In the genomic region with DNA sequence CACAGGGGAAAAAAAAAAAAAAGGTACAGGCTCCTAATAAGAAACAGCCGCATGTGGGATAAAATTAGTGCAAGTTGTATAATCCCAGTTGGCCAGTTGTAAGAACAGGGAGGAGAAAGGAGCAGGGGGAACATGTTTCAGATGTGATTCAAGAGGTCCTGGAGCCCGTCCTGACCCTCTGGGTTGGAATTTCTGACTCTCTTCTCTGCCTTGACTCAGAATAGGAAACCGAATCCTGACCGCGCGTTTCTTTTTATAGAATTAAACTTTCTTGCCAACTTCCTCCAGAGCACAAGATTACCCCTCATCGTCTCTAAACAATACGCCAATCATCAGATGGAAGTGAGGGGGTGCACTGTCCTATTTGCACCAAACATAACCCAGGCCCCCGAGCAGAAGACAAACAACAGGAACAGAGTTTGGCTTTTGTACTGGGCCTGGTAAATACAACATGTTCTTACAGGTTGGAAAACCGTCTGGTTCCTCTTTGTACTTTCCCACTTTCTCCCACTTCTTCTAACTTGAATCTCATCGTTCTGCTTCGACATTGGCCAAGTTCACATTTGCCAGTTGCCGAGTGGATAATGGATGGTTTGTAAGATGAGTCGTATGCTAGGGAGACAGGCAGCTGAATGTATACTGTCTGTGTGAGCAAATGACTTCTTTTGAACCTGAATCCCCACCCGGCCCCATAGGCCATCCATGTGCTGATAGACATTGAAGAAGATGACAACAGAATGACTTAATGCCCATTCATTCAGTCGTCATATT, we compare ENCODE assay signal across 8 cellular contexts. TPM values are rescaled to one million over a fixed set of nuclear protein-coding genes. Genes with fewer than 3 reads are reported as not detected.
DNase-seq lines count a peak whose midpoint lies in the region; ATAC-seq, FAIRE-seq and TF ChIP-seq lines count a peak whose summit lies in the region.

No MANE protein-coding gene starts in this region.

- peak overlapping the region; percentile 8; the same call in 1 of the 2 replicates for H3K27ac ChIP-seq in MM.1S (ENCODE audit: low read length)
- H3K27ac ChIP-seq in adrenal gland = peak overlapping the region in 3 of 5 donors; percentile 11 to 83 (median 68)
- peak overlapping the region; percentile 18 to 65 for H3K27ac ChIP-seq in kidney (ENCODE audit: low read depth in 2 of 2, low read length in 2 of 2)

- no peaks in the 10 kb centered on the region for H3K27me3 Mint-ChIP-seq in stimulated activated naive CD8-positive, alpha-beta T cell treated with anti-CD3 and anti-CD28 coated beads, Interleukin-15, amount 100 ng/mL, for 72 hours
- H3K27me3 Mint-ChIP-seq in endothelial cell (ENCODE audit: unreplicated experiment) = peaks cover 2% of the 10 kb centered on the region

- H3K9ac ChIP-seq in MM.1S (ENCODE audit: low read length) (peak overlapping the region; percentile 18; the same call in 1 of the 2 replicates), kidney (ENCODE audit: low read length in 2 of 2) (no peak overlapping the region)

- peaks cover 15% of the 10 kb centered on the region for H3F3A ChIP-seq in MM.1S (ENCODE audit: insufficient read depth, low read length)

- H3K4me1 Mint-ChIP-seq in stimulated activated naive CD8-positive, alpha-beta T cell treated with anti-CD3 and anti-CD28 coated beads, Interleukin-15, amount 100 ng/mL, for 72 hours = peaks cover 67% of the 10 kb centered on the region
- no peaks in the 10 kb centered on the region for H3K4me1 Mint-ChIP-seq in endothelial cell (ENCODE audit: unreplicated experiment)

- no peaks in the 10 kb centered on the region for H3K9me3 Mint-ChIP-seq in stimulated activated naive CD8-positive, alpha-beta T cell treated with anti-CD3 and anti-CD28 coated beads, Interleukin-15, amount 100 ng/mL, for 72 hours
- H3K9me3 Mint-ChIP-seq in endothelial cell (ENCODE audit: unreplicated experiment) = no peaks in the 10 kb centered on the region

- H3K79me2 ChIP-seq in MM.1S (ENCODE audit: low read length) = no peaks in the 10 kb centered on the region

- peak overlapping the region; percentile 63 to 73 for H3K4me3 Mint-ChIP-seq in stimulated activated naive CD8-positive, alpha-beta T cell treated with anti-CD3 and anti-CD28 coated beads, Interleukin-15, amount 100 ng/mL, for 72 hours
- no peak overlapping the region for H3K4me3 Mint-ChIP-seq in endothelial cell (ENCODE audit: unreplicated experiment)

- DNase-seq in AG08396 (ENCODE audit: low spot score) (peak; percentile 81), MM.1S (peak; percentile 10), adrenal gland (peak; percentile 22 to 75 (median 41)), kidney (no peak), endothelial cell (ENCODE audit: low spot score) (no peak)
- DNase-seq in stimulated activated naive CD8-positive, alpha-beta T cell treated with anti-CD3 and anti-CD28 coated beads, Interleukin-15, amount 100 ng/mL, for 72 hours = peak; percentile 38 to 55

- H3K27ac Mint-ChIP-seq in stimulated activated naive CD8-positive, alpha-beta T cell treated with anti-CD3 and anti-CD28 coated beads, Interleukin-15, amount 100 ng/mL, for 72 hours = peak overlapping the region; percentile 88 to 90
- H3K27ac Mint-ChIP-seq in endothelial cell (ENCODE audit: unreplicated experiment) = no peak overlapping the region

- H2AFZ ChIP-seq in MM.1S (ENCODE audit: low read length) = peak overlapping the region; percentile 25

- H3K4me2 ChIP-seq in MM.1S (ENCODE audit: low read depth, low read length) = peak overlapping the region; percentile 53

- H3K36me3 Mint-ChIP-seq in endothelial cell (ENCODE audit: low read depth, unreplicated experiment) = no peaks in the 10 kb centered on the region

- H4K20me1 ChIP-seq in MM.1S (ENCODE audit: insufficient read depth, low read length) = no peaks in the 10 kb centered on the region

- intact Hi-C loops in adrenal gland (cut with DNase I) = no loop called here
- intact Hi-C loops in kidney (cut with DNase I) = no loop called here

- no peak for FAIRE-seq in kidney (lab: Jason Lieb, UNC)

- H3K9me3 ChIP-seq in MM.1S (replicated peaks; ENCODE audit: insufficient read depth, low read length) = no peaks in the 10 kb centered on the region
- H3K9me3 ChIP-seq in adrenal gland (replicated peaks in 1 of 3) = no peaks in the 10 kb centered on the region
- no peaks in the 10 kb centered on the region for H3K9me3 ChIP-seq in kidney (ENCODE audit: control insufficient read depth in 1 of 2, low read length in 2 of 2)

- peaks cover 35% of the 10 kb centered on the region for H3K4me1 ChIP-seq in MM.1S (ENCODE audit: low read length)
- H3K4me1 ChIP-seq in adrenal gland (replicated peaks in 1 of 2) = peaks cover 0 to 20% of the 10 kb centered on the region in 2 donors
- H3K4me1 ChIP-seq in kidney (ENCODE audit: control insufficient read depth in 1 of 2, insufficient read depth in 1 of 2, low read depth in 1 of 2, low read length in 2 of 2) = peaks cover 6 to 9% of the 10 kb centered on the region in 2 donors

- TF ChIP-seq POLR2A in adrenal gland (IDR thresholded peaks at IDR 0.05) = no peak

- no peaks in the 10 kb centered on the region for H3K9me2 ChIP-seq in MM.1S (replicated peaks; ENCODE audit: insufficient read depth, low read length)

- WGBS in adrenal gland, 4 donors = 41 to 51% (median 49%) methylated on average over 16 of the region's 16 CpGs

- no peaks in the 10 kb centered on the region for H3K36me3 ChIP-seq in MM.1S (replicated peaks; ENCODE audit: insufficient read depth, low read length)
- H3K36me3 ChIP-seq in adrenal gland (replicated peaks in 1 of 2) = no peaks in the 10 kb centered on the region
- no peaks in the 10 kb centered on the region for H3K36me3 ChIP-seq in kidney (ENCODE audit: control insufficient read depth in 1 of 2, insufficient read depth in 2 of 2, low read length in 2 of 2)

- H3K4me3 ChIP-seq in MM.1S (ENCODE audit: low read length) (no peak overlapping the region; the same call in 1 of the 2 replicates), adrenal gland (no peak overlapping the region), kidney (ENCODE audit: low read length in 2 of 2) (no peak overlapping the region)

- H3K27me3 ChIP-seq in MM.1S (replicated peaks; ENCODE audit: insufficient read depth, low read length) (no peaks in the 10 kb centered on the region), adrenal gland (no peaks in the 10 kb centered on the region)

- TF ChIP-seq CTCF in MM.1S (IDR thresholded peaks at IDR 0.05; ENCODE audit: low read length) = no peak
- no peak for TF ChIP-seq CTCF in adrenal gland (IDR thresholded peaks at IDR 0.05)
- TF ChIP-seq CTCF in kidney (IDR thresholded peaks at IDR 0.05; ENCODE audit: borderline replicate concordance, extremely low read depth, insufficient read depth) = no peak
- no peak for TF ChIP-seq CTCF in endothelial cell (IDR thresholded peaks at IDR 0.05; ENCODE audit: unreplicated experiment)

- peak; percentile 84 for ATAC-seq in stimulated activated naive CD8-positive, alpha-beta T cell treated with anti-CD3 and anti-CD28 coated beads, Interleukin-15, amount 100 ng/mL, for 72 hours
- ATAC-seq in HG02884 (IDR thresholded peaks at IDR 0.05; ENCODE audit: unreplicated experiment) = no peak
- ATAC-seq in GM21723 (IDR thresholded peaks at IDR 0.05; ENCODE audit: unreplicated experiment) = no peak

RNA-seq across cellular contexts. Expression of a gene that starts 42.5 kb away (rescaled TPM):
- total RNA-seq in adrenal gland (100 to 1,000 TPM in 3 of 8 donors, 10 to 100 TPM in 5; 47.5 to 106 (median 85.1) TPM), kidney (153 TPM), endothelial cell (ENCODE audit: unreplicated experiment) (97.0 TPM)
- polyA plus RNA-seq in adrenal gland (10 to 100 TPM in 2 of 3 donors, 1 to 10 TPM in 1; 8.8 to 24.9 (median 12.6) TPM), kidney (ENCODE audit: insufficient read depth, low read depth, low replicate concordance) (7.1 TPM)

Comparison
In these comparisons a context has a peak if more than half of its experiments do, and no peak if none do; other contexts are left out.
1. DNase-seq: peak in AG08396 (single experiment), MM.1S (single experiment), adrenal gland (7 of 7) and stimulated activated naive CD8-positive, alpha-beta T cell treated with anti-CD3 and anti-CD28 coated beads, Interleukin-15, amount 100 ng/mL, for 72 hours (2 of 2); none in kidney (single experiment) and endothelial cell (single experiment).
2. H3K27ac ChIP-seq: peak in every context shown above with its lines; median percentile 68 in adrenal gland; 42 in kidney; 8 in MM.1S.